In genomic region chr2:51194656-51195055, GRCh38 we compare ENCODE assay signal across 28 cellular contexts.
"Had no signal": no experiment of that assay in that cellular context is flagged by ENCODE, and none has a peak within 500 bp of the region (broad histone marks: within the 10 kb centered on the region; RNA-seq: fewer than 3 reads in every experiment).

No MANE protein-coding gene starts in this region.

- DNase-seq: stimulated activated CD4-positive, alpha-beta T cell treated with anti-CD3 and anti-CD28 coated beads, Interleukin-2, amount 100 ng/mL, for 48 hours; stimulated activated CD4-positive, alpha-beta T cell treated with anti-CD3 and anti-CD28 coated beads, Interleukin-4, amount 100 ng/mL, for 1 hour; stimulated activated CD4-positive, alpha-beta T cell treated with anti-CD3 and anti-CD28 coated beads, Interleukin-4, amount 100 ng/mL, for 24 hours; stimulated activated CD4-positive, alpha-beta T cell treated with anti-CD3 and anti-CD28 coated beads, Interleukin-4, amount 100 ng/mL, for 4 hours; stimulated activated CD8-positive, alpha-beta memory T cell treated with anti-CD3 and anti-CD28 coated beads, Interleukin-4, amount 100 ng/mL, for 48 hours; stimulated activated naive B cell treated with anti-CD40 and anti-IgM and Interleukin-4, amounts not matched to agents 10 μg/mL and 1 μg/mL and 100 μg/mL, for 72 hours; stimulated activated naive CD4-positive, alpha-beta T cell; stimulated activated naive CD4-positive, alpha-beta T cell treated with Interleukin-2 at 50 U/mL for 16 hours; stimulated activated naive CD8-positive, alpha-beta T cell treated with anti-CD3 and anti-CD28 coated beads, Interleukin-15, amount 100 ng/mL, for 72 hours; stimulated activated naive CD8-positive, alpha-beta T cell treated with anti-CD3 and anti-CD28 coated beads, Interleukin-15, Interleukin-2, amounts not matched to agents 100 U/mL and 50 U/mL, for 24 hours; stomach; substantia nigra; testis; thyroid gland; tibial artery; transverse colon; trophoblast cell; upper lobe of left lung; upper lobe of right lung; uterus had no signal

- H3K9me3 ChIP-seq: testis, thoracic aorta, tibial artery, transverse colon, upper lobe of right lung, uterus, vagina had no signal

- H3K4me3 ChIP-seq: stomach, suprapubic skin, testis, thoracic aorta, thyroid gland, tibial artery, tibial nerve, transverse colon, upper lobe of left lung, upper lobe of right lung, uterus, vagina had no signal

- H3K36me3 ChIP-seq: stomach, suprapubic skin, thoracic aorta, thyroid gland, tibial artery, tibial nerve, transverse colon, upper lobe of left lung, upper lobe of right lung, uterus, vagina had no signal

- H3K4me3 Mint-ChIP-seq: stimulated activated effector memory CD8-positive, alpha-beta T cell treated with anti-CD3 and anti-CD28 coated beads, Interleukin-12 subunit alpha, Interleukin-12 subunit beta, amount 100 ng/mL, for 72 hours; stimulated activated memory B cell treated with anti-CD40 and anti-IgM and Interleukin-4, amounts not matched to agents 10 μg/mL and 1 μg/mL and 100 μg/mL, for 72 hours; stimulated activated naive B cell treated with anti-CD40 and anti-IgM and Interleukin-4, amounts not matched to agents 10 μg/mL and 1 μg/mL and 100 μg/mL, for 72 hours; stimulated activated naive CD8-positive, alpha-beta T cell treated with anti-CD3 and anti-CD28 coated beads, Interleukin-15, amount 100 ng/mL, for 72 hours; stimulated activated naive CD8-positive, alpha-beta T cell treated with anti-CD3 and anti-CD28 coated beads, Interleukin-15, Interleukin-2, amounts not matched to agents 100 ng/mL and 50 ng/mL, for 24 hours; type B pancreatic cell had no signal

- H3K9me3 Mint-ChIP-seq: type B pancreatic cell had no signal

- H3K4me1 Mint-ChIP-seq: stimulated activated effector memory CD8-positive, alpha-beta T cell treated with anti-CD3 and anti-CD28 coated beads, Interleukin-12 subunit alpha, Interleukin-12 subunit beta, amount 100 ng/mL, for 72 hours; stimulated activated memory B cell treated with anti-CD40 and anti-IgM and Interleukin-4, amounts not matched to agents 10 μg/mL and 1 μg/mL and 100 μg/mL, for 72 hours; stimulated activated naive B cell treated with anti-CD40 and anti-IgM and Interleukin-4, amounts not matched to agents 10 μg/mL and 1 μg/mL and 100 μg/mL, for 72 hours; stimulated activated naive CD8-positive, alpha-beta T cell treated with anti-CD3 and anti-CD28 coated beads, Interleukin-15, amount 100 ng/mL, for 72 hours had no signal

- H3K27me3 Mint-ChIP-seq: stimulated activated memory B cell treated with anti-CD40 and anti-IgM and Interleukin-4, amounts not matched to agents 10 μg/mL and 1 μg/mL and 100 μg/mL, for 72 hours; stimulated activated naive B cell treated with anti-CD40 and anti-IgM and Interleukin-4, amounts not matched to agents 10 μg/mL and 1 μg/mL and 100 μg/mL, for 72 hours; stimulated activated naive CD8-positive, alpha-beta T cell treated with anti-CD3 and anti-CD28 coated beads, Interleukin-15, amount 100 ng/mL, for 72 hours; stimulated activated naive CD8-positive, alpha-beta T cell treated with anti-CD3 and anti-CD28 coated beads, Interleukin-15, Interleukin-2, amounts not matched to agents 100 ng/mL and 50 ng/mL, for 24 hours; type B pancreatic cell had no signal

- H3K27ac Mint-ChIP-seq: stimulated activated effector memory CD8-positive, alpha-beta T cell treated with anti-CD3 and anti-CD28 coated beads, Interleukin-12 subunit alpha, Interleukin-12 subunit beta, amount 100 ng/mL, for 72 hours; stimulated activated memory B cell treated with anti-CD40 and anti-IgM and Interleukin-4, amounts not matched to agents 10 μg/mL and 1 μg/mL and 100 μg/mL, for 72 hours; stimulated activated naive B cell treated with anti-CD40 and anti-IgM and Interleukin-4, amounts not matched to agents 10 μg/mL and 1 μg/mL and 100 μg/mL, for 72 hours; stimulated activated naive CD8-positive, alpha-beta T cell treated with anti-CD3 and anti-CD28 coated beads, Interleukin-15, amount 100 ng/mL, for 72 hours; stimulated activated naive CD8-positive, alpha-beta T cell treated with anti-CD3 and anti-CD28 coated beads, Interleukin-15, Interleukin-2, amounts not matched to agents 100 ng/mL and 50 ng/mL, for 24 hours; type B pancreatic cell had no signal

- H3K4me1 ChIP-seq: stomach, suprapubic skin, testis, thyroid gland, tibial artery, tibial nerve, transverse colon, upper lobe of left lung, upper lobe of right lung, uterus, vagina had no signal

- H3K36me3 Mint-ChIP-seq: stimulated activated effector memory CD8-positive, alpha-beta T cell treated with anti-CD3 and anti-CD28 coated beads, Interleukin-12 subunit alpha, Interleukin-12 subunit beta, amount 100 ng/mL, for 72 hours; stimulated activated memory B cell treated with anti-CD40 and anti-IgM and Interleukin-4, amounts not matched to agents 10 μg/mL and 1 μg/mL and 100 μg/mL, for 72 hours; stimulated activated naive B cell treated with anti-CD40 and anti-IgM and Interleukin-4, amounts not matched to agents 10 μg/mL and 1 μg/mL and 100 μg/mL, for 72 hours; type B pancreatic cell had no signal

- H3K27ac ChIP-seq: stomach, suprapubic skin, testis, thoracic aorta, thyroid gland, tibial artery, tibial nerve, transverse colon, upper lobe of left lung, upper lobe of right lung, uterus, vagina had no signal

- H3K27me3 ChIP-seq: stomach, suprapubic skin, testis, thyroid gland, tibial artery, tibial nerve, transverse colon, upper lobe of left lung, upper lobe of right lung, uterus, vagina had no signal
